ENCODE assay signal across 11 cellular contexts in the genomic region with DNA sequence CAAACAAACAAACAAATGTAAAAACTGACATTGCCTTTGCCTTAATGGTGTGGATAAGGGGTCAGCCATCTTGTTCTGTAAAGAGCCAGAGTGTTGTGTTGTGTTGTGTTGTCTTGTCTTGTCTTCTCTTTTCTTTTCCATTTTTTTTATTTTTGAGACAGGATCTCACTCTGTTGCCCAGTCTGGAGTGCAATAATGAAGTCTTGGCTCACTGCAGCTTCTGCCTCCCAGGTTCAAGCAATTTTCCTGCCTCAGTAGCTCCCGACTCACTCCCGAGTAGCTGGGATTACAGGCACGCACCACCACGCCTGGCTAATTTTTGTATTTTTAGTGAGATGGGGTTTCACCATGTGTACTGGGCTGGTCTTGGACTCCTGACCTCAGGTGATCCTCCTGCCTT. TPM values are rescaled to one million over a fixed set of nuclear protein-coding genes. Genes with fewer than 3 reads are reported as not detected.
"Had no signal": no experiment of that assay in that cellular context is flagged by ENCODE, and none has a peak within 500 bp of the region (broad histone marks: within the 10 kb centered on the region; RNA-seq: fewer than 3 reads in every experiment).

No MANE protein-coding gene starts in this region.

- H3K27ac ChIP-seq: GM23248 had no signal

- H3K9me3 ChIP-seq: HAP-1 had no signal

- H3K36me3 ChIP-seq: HAP-1 had no signal

- H2AFZ ChIP-seq: GM23248, GM23338 had no signal

- FAIRE-seq: H1, H54 had no signal

- H3K9ac ChIP-seq: GM23248 had no signal

- ATAC-seq: GM23338, HCT116 had no signal

- H3K4me1 ChIP-seq: HAP-1 had no signal

- H3K4me2 ChIP-seq: GM23338 had no signal

- H3K4me3 ChIP-seq: GM23248, GM23338, HAP-1 had no signal

- DNase-seq: GM23248, GOT3, H9, HCEC 1CT, HFFc6 had no signal

RNA-seq across cellular contexts. Expression of gene TMPRSS9, which starts 39.5 kb away (rescaled TPM):
- total RNA-seq: GM23248, H7, HFFc6 had no signal
